In the genomic region with DNA sequence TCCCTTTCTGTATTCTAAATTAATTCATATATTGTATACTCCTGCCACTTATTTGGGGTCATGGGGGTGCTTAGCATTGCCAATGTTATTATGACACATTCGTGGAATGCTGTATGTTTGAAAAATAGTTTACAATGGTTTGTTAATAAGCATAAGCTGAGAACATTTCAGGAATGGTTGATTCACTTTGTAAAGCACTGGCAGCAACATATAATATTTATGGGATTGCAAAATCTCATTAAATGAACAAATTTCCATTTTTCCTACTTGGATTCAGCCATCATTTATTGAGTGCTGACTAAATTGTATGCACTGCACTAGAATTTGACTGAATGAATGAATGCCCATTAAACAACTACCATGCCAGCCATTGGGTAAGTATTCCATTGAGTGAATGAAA, we compare ENCODE assay signal across 1 cellular context.
TF ChIP-seq lines count a peak whose summit lies in the region.

No MANE protein-coding gene starts in this region.

TF ChIP-seq in IMR-90, 13 proteins besides CTCF, POLR2A, EP300 and RAD21 (continued from another document):
- TF ChIP-seq MAZ (IDR thresholded peaks at IDR 0.05; ENCODE audit: borderline replicate concordance, low read depth, low read length) (no peak), USF2 (IDR thresholded peaks at IDR 0.05; ENCODE audit: low read depth, low read length) (no peak), RFX5 (IDR thresholded peaks at IDR 0.05; ENCODE audit: low read depth, low read length) (no peak), NFE2L2 (IDR thresholded peaks at IDR 0.05; ENCODE audit: low read depth, low read length) (no peak), SMC3 (IDR thresholded peaks at IDR 0.05; ENCODE audit: low read depth, low read length) (no peak), MXI1 (IDR thresholded peaks at IDR 0.05; ENCODE audit: borderline replicate concordance, low read depth, low read length) (no peak), CEBPB (IDR thresholded peaks at IDR 0.05; ENCODE audit: low read depth, low read length) (no peak)
